10 cellular contexts compared by ENCODE assay signal in the genomic region with DNA sequence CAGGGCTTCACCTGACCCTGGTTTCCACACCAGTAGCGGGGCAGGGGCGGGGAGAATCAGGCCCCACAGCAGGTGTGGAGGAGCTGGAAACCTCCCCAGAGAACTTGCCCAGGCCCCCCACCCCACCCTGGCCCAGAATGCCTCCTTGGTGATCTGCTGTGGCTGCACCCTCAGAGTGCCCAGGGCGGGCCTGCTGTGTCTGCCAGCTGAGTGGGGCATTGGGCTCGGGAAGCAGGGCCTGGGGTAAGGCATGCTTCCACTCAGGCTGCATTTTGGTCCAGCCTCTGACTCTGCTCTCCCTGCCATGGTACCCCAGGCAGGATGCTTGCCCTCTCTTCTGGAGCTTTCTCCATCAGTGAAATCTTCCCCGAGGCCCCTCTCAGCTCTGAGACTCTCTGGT. TPM values are rescaled to one million over a fixed set of nuclear protein-coding genes. Genes with fewer than 3 reads are reported as not detected.
"Had no signal": no experiment of that assay in that cellular context is flagged by ENCODE, and none has a peak within 500 bp of the region (broad histone marks: within the 10 kb centered on the region; RNA-seq: fewer than 3 reads in every experiment).

No MANE protein-coding gene starts in this region.

- H3K9me3 Mint-ChIP-seq: activated T-helper 2 cell treated with anti-CD3 and anti-CD28 coated beads, Interferon-gamma antibody, Interleukin-2, Interleukin-4, amounts not matched to agents 10 μg/mL and 5 μg/mL and 100 μg/mL, durations not matched to agents 14 hours and 24 hours and 36 hours; endodermal cell had no signal

- H3K27ac ChIP-seq: upper lobe of left lung, VCaP had no signal

- DNase-seq: activated CD4-positive, alpha-beta T cell treated with anti-CD3 and anti-CD28 coated beads for 36 hours; activated naive CD4-positive, alpha-beta T cell treated with anti-CD3 and anti-CD28 coated beads, Interleukin-2, amount 50 U/mL, for 16 hours; dermis blood vessel endothelial cell; erythroblast; stimulated activated CD4-positive, alpha-beta T cell treated with anti-CD3 and anti-CD28 coated beads, Interleukin-2, amount 100 ng/mL, for 48 hours; stimulated activated naive CD4-positive, alpha-beta T cell treated with Interleukin-2 at 50 U/mL for 16 hours; upper lobe of left lung had no signal

- H3K27ac Mint-ChIP-seq: activated CD4-positive, alpha-beta T cell treated with anti-CD3 and anti-CD28 coated beads for 36 hours; activated T-helper 2 cell treated with anti-CD3 and anti-CD28 coated beads, Interferon-gamma antibody, Interleukin-2, Interleukin-4, amounts not matched to agents 10 μg/mL and 5 μg/mL and 100 μg/mL, durations not matched to agents 14 hours and 24 hours and 36 hours; endodermal cell had no signal

- H3K36me3 ChIP-seq: upper lobe of left lung had no signal

- H3K9me3 ChIP-seq: upper lobe of left lung had no signal

RNA-seq across cellular contexts. Expression of a gene that starts 1.1 kb away (rescaled TPM):
- total RNA-seq: activated CD4-positive, alpha-beta T cell treated with anti-CD3 and anti-CD28 coated beads for 36 hours; activated T-helper 2 cell treated with anti-CD3 and anti-CD28 coated beads, Interferon-gamma antibody, Interleukin-2, Interleukin-4, amounts not matched to agents 10 μg/mL and 5 μg/mL and 100 μg/mL, durations not matched to agents 14 hours and 24 hours and 36 hours; dermis blood vessel endothelial cell; endodermal cell had no signal
